Comparison of ENCODE assay signal across 1 cellular context in the genomic region with DNA sequence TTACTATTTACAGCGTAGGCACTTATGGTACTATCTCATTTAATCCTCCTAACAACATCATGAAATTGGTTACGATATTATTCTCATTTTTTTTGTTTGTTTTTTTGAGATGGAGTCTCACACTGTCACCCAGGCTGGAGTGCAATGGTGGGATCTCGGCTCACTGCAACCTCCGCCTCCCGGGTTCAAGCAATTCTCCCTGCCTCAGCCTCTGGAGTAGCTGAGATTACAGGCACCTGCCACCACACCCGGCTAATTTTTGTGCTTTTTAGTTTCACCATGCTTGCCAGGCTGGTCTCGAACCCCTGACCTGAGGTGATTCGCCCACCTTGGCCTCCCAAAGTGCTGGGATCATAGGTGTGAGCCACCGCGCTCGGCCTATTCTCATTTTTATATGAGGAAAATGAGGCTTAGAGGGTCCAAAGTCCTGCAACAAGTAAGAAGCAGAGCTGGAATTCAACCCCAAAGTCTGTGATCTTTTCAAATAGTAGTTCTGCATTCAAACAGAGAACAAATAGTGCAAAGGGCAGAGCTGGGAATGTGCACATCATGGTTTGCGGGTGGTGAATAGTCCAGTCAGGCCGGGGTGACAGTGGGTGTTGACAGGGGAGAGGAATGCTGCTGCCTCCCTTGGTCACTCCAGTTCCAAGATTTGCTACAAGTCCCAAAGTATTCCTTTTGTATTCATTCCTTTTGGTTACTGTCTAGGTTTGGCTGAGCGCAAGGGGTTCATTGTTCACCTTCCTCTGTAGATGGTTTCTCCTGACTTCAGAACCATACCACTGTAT.
TF ChIP-seq lines count a peak whose summit lies in the region.

No MANE protein-coding gene starts in this region.

TF ChIP-seq in HepG2, 621 proteins besides CTCF, POLR2A, EP300 and RAD21 (continued from another document and continues in another):
- TF ChIP-seq, protein P1, sequence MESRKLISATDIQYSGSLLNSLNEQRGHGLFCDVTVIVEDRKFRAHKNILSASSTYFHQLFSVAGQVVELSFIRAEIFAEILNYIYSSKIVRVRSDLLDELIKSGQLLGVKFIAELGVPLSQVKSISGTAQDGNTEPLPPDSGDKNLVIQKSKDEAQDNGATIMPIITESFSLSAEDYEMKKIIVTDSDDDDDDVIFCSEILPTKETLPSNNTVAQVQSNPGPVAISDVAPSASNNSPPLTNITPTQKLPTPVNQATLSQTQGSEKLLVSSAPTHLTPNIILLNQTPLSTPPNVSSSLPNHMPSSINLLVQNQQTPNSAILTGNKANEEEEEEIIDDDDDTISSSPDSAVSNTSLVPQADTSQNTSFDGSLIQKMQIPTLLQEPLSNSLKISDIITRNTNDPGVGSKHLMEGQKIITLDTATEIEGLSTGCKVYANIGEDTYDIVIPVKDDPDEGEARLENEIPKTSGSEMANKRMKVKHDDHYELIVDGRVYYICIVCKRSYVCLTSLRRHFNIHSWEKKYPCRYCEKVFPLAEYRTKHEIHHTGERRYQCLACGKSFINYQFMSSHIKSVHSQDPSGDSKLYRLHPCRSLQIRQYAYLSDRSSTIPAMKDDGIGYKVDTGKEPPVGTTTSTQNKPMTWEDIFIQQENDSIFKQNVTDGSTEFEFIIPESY (CRISPR knock-in tag; IDR thresholded peaks at IDR 0.05) = peak; percentile 5; the same call in 1 of the 2 replicates
- no peak for TF ChIP-seq SP4 (CRISPR knock-in tag; IDR thresholded peaks at IDR 0.05)
- TF ChIP-seq ZNF780A (CRISPR knock-in tag; IDR thresholded peaks at IDR 0.05) = no peak
- no peak for TF ChIP-seq ZNF660 (CRISPR knock-in tag; IDR thresholded peaks at IDR 0.05; ENCODE audit: borderline replicate concordance, low read depth)
- TF ChIP-seq ZNF530 (CRISPR knock-in tag; IDR thresholded peaks at IDR 0.05; ENCODE audit: low read depth) = no peak
- TF ChIP-seq ZNF746 (CRISPR knock-in tag; IDR thresholded peaks at IDR 0.05) = no peak
- TF ChIP-seq, protein P2, sequence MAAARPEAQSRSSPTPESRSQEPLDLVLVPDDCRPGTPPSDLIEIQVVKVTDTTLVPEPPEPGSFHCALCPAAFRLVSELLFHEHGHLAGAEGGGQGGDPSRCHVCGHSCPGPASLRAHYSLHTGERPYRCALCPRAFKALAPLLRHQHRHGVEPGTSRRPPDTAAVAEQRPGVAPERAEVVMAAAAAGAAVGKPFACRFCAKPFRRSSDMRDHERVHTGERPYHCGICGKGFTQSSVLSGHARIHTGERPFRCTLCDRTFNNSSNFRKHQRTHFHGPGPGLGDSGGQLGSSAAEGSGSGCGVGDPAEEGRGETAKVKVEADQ (CRISPR knock-in tag; IDR thresholded peaks at IDR 0.05; ENCODE audit: borderline replicate concordance) = no peak
- no peak for TF ChIP-seq GLI4 (CRISPR knock-in tag; IDR thresholded peaks at IDR 0.05; ENCODE audit: borderline replicate concordance)
- TF ChIP-seq SNAPC2 (CRISPR knock-in tag; IDR thresholded peaks at IDR 0.05) = 0 out of 2 replicates have a peak, but pooled peaks have one; percentile 37
- TF ChIP-seq ZNF597 (CRISPR knock-in tag; IDR thresholded peaks at IDR 0.05) = no peak
- peak; percentile 80 for TF ChIP-seq ZSCAN25 (CRISPR knock-in tag; IDR thresholded peaks at IDR 0.05)
- TF ChIP-seq CHD4 (IDR thresholded peaks at IDR 0.05; ENCODE audit: borderline replicate concordance, low read length) = peak; percentile 94; the same call in 1 of the 2 replicates
- TF ChIP-seq FOXK1 (CRISPR knock-in tag; IDR thresholded peaks at IDR 0.05; ENCODE audit: borderline replicate concordance, low read depth) = peak; percentile 48; the same call in 1 of the 2 replicates
- TF ChIP-seq ZNF281 (CRISPR knock-in tag; IDR thresholded peaks at IDR 0.05; ENCODE audit: borderline replicate concordance) = peak; percentile 55; the same call in 1 of the 2 replicates
- TF ChIP-seq, protein P3, sequence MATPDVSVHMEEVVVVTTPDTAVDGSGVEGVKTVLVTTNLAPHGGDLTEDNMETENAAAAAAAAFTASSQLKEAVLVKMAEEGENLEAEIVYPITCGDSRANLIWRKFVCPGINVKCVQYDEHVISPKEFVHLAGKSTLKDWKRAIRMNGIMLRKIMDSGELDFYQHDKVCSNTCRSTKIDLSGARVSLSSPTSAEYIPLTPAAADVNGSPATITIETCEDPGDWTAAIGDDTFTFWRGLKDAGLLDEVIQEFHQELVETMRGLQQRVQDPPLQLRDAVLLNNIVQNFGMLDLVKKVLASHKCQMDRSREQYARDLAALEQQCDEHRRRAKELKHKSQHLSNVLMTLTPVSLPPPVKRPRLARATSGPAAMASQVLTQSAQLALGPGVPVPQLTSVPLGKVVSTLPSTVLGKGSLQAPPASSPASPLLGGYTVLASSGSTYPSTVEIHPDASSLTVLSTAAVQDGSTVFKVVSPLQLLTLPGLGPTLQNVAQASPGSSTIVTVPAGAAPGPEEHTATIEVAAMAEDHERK (CRISPR knock-in tag; IDR thresholded peaks at IDR 0.05; ENCODE audit: low read depth) = no peak
- peak; percentile 90 for TF ChIP-seq ZNF264 (CRISPR knock-in tag; IDR thresholded peaks at IDR 0.05)
- TF ChIP-seq BHLHE40 (IDR thresholded peaks at IDR 0.05; ENCODE audit: low read length) = no peak
- TF ChIP-seq RFXANK (CRISPR knock-in tag; IDR thresholded peaks at IDR 0.05) = no peak
- TF ChIP-seq FOXA1 (IDR thresholded peaks at IDR 0.05) = 0 out of 2 replicates have a peak, but pooled peaks have one; percentile 43
- peak; percentile 83 for TF ChIP-seq FOXA1 (CRISPR knock-in tag; IDR thresholded peaks at IDR 0.05)
- TF ChIP-seq MAX (IDR thresholded peaks at IDR 0.05) = no peak; the same call in 1 of the 2 replicates
- TF ChIP-seq, protein P4, sequence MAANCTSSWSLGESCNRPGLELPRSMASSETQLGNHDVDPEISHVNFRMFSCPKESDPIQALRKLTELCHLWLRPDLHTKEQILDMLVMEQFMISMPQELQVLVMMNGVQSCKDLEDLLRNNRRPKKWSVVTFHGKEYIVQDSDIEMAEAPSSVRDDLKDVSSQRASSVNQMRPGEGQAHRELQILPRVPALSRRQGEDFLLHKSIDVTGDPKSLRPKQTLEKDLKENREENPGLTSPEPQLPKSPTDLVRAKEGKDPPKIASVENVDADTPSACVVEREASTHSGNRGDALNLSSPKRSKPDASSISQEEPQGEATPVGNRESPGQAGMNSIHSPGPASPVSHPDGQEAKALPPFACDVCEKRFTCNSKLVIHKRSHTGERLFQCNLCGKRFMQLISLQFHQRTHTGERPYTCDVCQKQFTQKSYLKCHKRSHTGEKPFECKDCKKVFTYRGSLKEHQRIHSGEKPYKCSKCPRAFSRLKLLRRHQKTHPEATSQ (CRISPR knock-in tag; IDR thresholded peaks at IDR 0.05; ENCODE audit: borderline replicate concordance) = no peak; the same call in 1 of the 2 replicates
- TF ChIP-seq ZNF891 (CRISPR knock-in tag; IDR thresholded peaks at IDR 0.05) = no peak
- 0 out of 2 replicates have a peak, but pooled peaks have one; percentile 32 for TF ChIP-seq YEATS4 (CRISPR knock-in tag; IDR thresholded peaks at IDR 0.05; ENCODE audit: borderline replicate concordance)
- TF ChIP-seq, protein P5, sequence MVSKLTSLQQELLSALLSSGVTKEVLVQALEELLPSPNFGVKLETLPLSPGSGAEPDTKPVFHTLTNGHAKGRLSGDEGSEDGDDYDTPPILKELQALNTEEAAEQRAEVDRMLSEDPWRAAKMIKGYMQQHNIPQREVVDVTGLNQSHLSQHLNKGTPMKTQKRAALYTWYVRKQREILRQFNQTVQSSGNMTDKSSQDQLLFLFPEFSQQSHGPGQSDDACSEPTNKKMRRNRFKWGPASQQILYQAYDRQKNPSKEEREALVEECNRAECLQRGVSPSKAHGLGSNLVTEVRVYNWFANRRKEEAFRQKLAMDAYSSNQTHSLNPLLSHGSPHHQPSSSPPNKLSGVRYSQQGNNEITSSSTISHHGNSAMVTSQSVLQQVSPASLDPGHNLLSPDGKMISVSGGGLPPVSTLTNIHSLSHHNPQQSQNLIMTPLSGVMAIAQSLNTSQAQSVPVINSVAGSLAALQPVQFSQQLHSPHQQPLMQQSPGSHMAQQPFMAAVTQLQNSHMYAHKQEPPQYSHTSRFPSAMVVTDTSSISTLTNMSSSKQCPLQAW (CRISPR knock-in tag; IDR thresholded peaks at IDR 0.05) = no peak
- TF ChIP-seq SP140L (CRISPR knock-in tag; IDR thresholded peaks at IDR 0.05; ENCODE audit: borderline replicate concordance) = no peak
- TF ChIP-seq, protein P6, sequence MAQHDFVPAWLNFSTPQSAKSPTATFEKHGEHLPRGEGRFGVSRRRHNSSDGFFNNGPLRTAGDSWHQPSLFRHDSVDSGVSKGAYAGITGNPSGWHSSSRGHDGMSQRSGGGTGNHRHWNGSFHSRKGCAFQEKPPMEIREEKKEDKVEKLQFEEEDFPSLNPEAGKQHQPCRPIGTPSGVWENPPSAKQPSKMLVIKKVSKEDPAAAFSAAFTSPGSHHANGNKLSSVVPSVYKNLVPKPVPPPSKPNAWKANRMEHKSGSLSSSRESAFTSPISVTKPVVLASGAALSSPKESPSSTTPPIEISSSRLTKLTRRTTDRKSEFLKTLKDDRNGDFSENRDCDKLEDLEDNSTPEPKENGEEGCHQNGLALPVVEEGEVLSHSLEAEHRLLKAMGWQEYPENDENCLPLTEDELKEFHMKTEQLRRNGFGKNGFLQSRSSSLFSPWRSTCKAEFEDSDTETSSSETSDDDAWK (CRISPR knock-in tag; IDR thresholded peaks at IDR 0.05) = no peak
- no peak for TF ChIP-seq ZNF883 (CRISPR knock-in tag; IDR thresholded peaks at IDR 0.05; ENCODE audit: not compliant biosample characterization)
- TF ChIP-seq MAFF (IDR thresholded peaks at IDR 0.05; ENCODE audit: low read depth, low read length) = peak; percentile 47
- peak; percentile 54; the same call in 1 of the 2 replicates for TF ChIP-seq ZNF878 (CRISPR knock-in tag; IDR thresholded peaks at IDR 0.05)
- TF ChIP-seq NFIB (CRISPR knock-in tag; IDR thresholded peaks at IDR 0.05; ENCODE audit: borderline replicate concordance) = no peak
- no peak for TF ChIP-seq YY1 (IDR thresholded peaks at IDR 0.05; ENCODE audit: insufficient read depth, insufficient replicate concordance, low read depth, low read length)
- no peak for TF ChIP-seq KAT2B (IDR thresholded peaks at IDR 0.05; ENCODE audit: borderline replicate concordance, low read depth, low read length)
- 0 out of 2 replicates have a peak, but pooled peaks have one; percentile 58 for TF ChIP-seq GTF3A (CRISPR knock-in tag; conservative IDR thresholded peaks at IDR 0.05)
- no peak for TF ChIP-seq ZNF280B (CRISPR knock-in tag; IDR thresholded peaks at IDR 0.05; ENCODE audit: borderline replicate concordance)
- no peak for TF ChIP-seq ZUFSP (CRISPR knock-in tag; IDR thresholded peaks at IDR 0.05; ENCODE audit: borderline replicate concordance)
